Comparison of ENCODE assay signal across 7 cellular contexts in genomic region chr19:17282488-17283256, GRCh38. TPM values are rescaled to one million over a fixed set of nuclear protein-coding genes. Genes with fewer than 3 reads are reported as not detected.
DNase-seq lines count a peak whose midpoint lies in the region; ATAC-seq, FAIRE-seq and TF ChIP-seq lines count a peak whose summit lies in the region.

No MANE protein-coding gene starts in this region.

- H3K4me1 Mint-ChIP-seq in memory B cell, result peaks cover 8% of the 10 kb centered on the region

- FAIRE-seq in GM12892 (lab: Jason Lieb, UNC), result peak; percentile 97

- H3K36me3 Mint-ChIP-seq in memory B cell, result no peaks in the 10 kb centered on the region

- peak; percentile 93 for DNase-seq in GM12892 (ENCODE audit: insufficient read length)
- peak; percentile 54 for DNase-seq in NCI-H526 treated with DMSO at 0.1 percent for 48 hours (lab: John Stamatoyannopoulos, UW)
- DNase-seq in activated CD4-positive, alpha-beta T cell treated with anti-CD3 and anti-CD28 coated beads, Interleukin-2, amount 50 U/mL, for 24 hours (ENCODE audit: low read depth in 1 of 2, low spot score in 1 of 2), result peak; percentile 69 to 70
- DNase-seq in ecto neural progenitor cell (ENCODE audit: low spot score), result peak; percentile 92
- DNase-seq in memory B cell (ENCODE audit: low spot score in 2 of 2), result peak; percentile 78 to 84
- DNase-seq in stimulated activated CD4-positive, alpha-beta T cell treated with anti-CD3 and anti-CD28 coated beads, TNF-alpha, amount 100 ng/mL, for 48 hours (ENCODE audit: low read depth in 3 of 3), result peak; percentile 68 to 73 (median 72)

- peak overlapping the region; percentile 87 for H3K4me3 Mint-ChIP-seq in memory B cell

- no peak overlapping the region for H3K27ac Mint-ChIP-seq in memory B cell

- no peaks in the 10 kb centered on the region for H3K27me3 Mint-ChIP-seq in memory B cell

- no peaks in the 10 kb centered on the region for H3K9me3 Mint-ChIP-seq in memory B cell

- peak; percentile 28; the same call in 1 of the 2 replicates for TF ChIP-seq POLR2A in GM12892 (IDR thresholded peaks at IDR 0.05; ENCODE audit: low read depth, low read length)

- ATAC-seq in HG03196 (IDR thresholded peaks at IDR 0.05; ENCODE audit: unreplicated experiment) (peak; percentile 68), memory B cell (ENCODE audit: low read depth) (peak; percentile 84)

RNA-seq across cellular contexts. Expression of gene ANKLE1, which starts 1.0 kb away (rescaled TPM):
- polyA plus RNA-seq in GM12892 (2012; ENCODE audit: missing spikeins), result 6.0 TPM

RNA-seq across cellular contexts. Expression of gene BABAM1, which starts 15.4 kb away (rescaled TPM):
- polyA plus RNA-seq in GM12892 (2012; ENCODE audit: missing spikeins), result 68.5 TPM

RNA-seq across cellular contexts. Expression of gene USHBP1, which starts 18.1 kb away (rescaled TPM):
- not detected for polyA plus RNA-seq in GM12892 (2012; ENCODE audit: missing spikeins)

RNA-seq across cellular contexts. Expression of gene ABHD8, which starts 20.6 kb away (rescaled TPM):
- 1.2 TPM for polyA plus RNA-seq in GM12892 (2012; ENCODE audit: missing spikeins)

RNA-seq across cellular contexts. Expression of gene MRPL34, which starts 23.0 kb away (rescaled TPM):
- 50.8 TPM for polyA plus RNA-seq in GM12892 (2012; ENCODE audit: missing spikeins)

Comparison
In these comparisons a context has a peak if more than half of its experiments do, and no peak if none do; other contexts are left out.
1. Peak in every context shown above with its lines: DNase-seq and ATAC-seq.